ENCODE assay signal across 12 cellular contexts in the genomic region with DNA sequence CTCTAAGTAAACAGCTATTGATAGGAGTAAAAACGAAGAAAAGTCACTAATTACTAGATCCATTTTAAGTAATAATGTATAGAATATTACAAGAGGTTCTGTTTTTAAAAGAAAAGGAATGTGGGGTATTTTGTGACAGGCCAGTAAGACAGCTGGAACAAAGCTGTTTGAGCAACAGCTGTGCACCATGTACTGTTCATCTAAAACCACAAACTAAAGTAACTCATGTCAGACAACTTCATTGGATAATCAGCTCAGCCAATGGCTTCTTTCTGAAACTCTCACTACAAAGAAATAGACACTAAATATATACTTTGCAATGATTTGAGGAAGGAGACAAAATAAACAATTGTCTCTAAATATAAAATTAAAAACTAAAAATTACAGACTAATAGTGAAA. TPM values are rescaled to one million over a fixed set of nuclear protein-coding genes. Genes with fewer than 3 reads are reported as not detected.
A peak's percentile ranks its signal among the peaks of the same experiment; 100 is the strongest.
DNase-seq lines count a peak whose midpoint lies in the region; ATAC-seq and TF ChIP-seq lines count a peak whose summit lies in the region.
"Had no signal": no experiment of that assay in that cellular context is flagged by ENCODE, and none has a peak within 500 bp of the region (broad histone marks: within the 10 kb centered on the region; RNA-seq: fewer than 3 reads in every experiment).

No MANE protein-coding gene starts in this region.

- intact Hi-C loops in natural killer cell (cut with micrococcal nuclease) = no loop called here

- no peaks in the 10 kb centered on the region for H3K27me3 Mint-ChIP-seq in natural killer cell (ENCODE audit: low read depth in 2 of 2)

- H3K4me1 Mint-ChIP-seq in natural killer cell = peaks cover 46 to 66% of the 10 kb centered on the region in 2 donors

- no peak for TF ChIP-seq CTCF in natural killer cell (IDR thresholded peaks at IDR 0.05)

- H3K27ac Mint-ChIP-seq in natural killer cell = peak overlapping the region; percentile 43 to 59

- ATAC-seq in GM18868 (IDR thresholded peaks at IDR 0.05; ENCODE audit: unreplicated experiment) (peak; percentile 72), HG02884 (IDR thresholded peaks at IDR 0.05; ENCODE audit: unreplicated experiment) (peak; percentile 64), natural killer cell (no peak), HG02970 (IDR thresholded peaks at IDR 0.05; ENCODE audit: low FRiP score, unreplicated experiment) (no peak)
- ATAC-seq: esophagus mucosa, Panc1 had no signal

- no peaks in the 10 kb centered on the region for H3K36me3 Mint-ChIP-seq in natural killer cell

- DNase-seq in RPMI7951 (ENCODE audit: low read depth) (peak; percentile 67), natural killer cell (no peak), HUDEP-2 (lab: John Stamatoyannopoulos, UW; ENCODE audit: unreplicated experiment in 76 of 76) (no peak), globus pallidus (ENCODE audit: low spot score) (no peak), NCI-H2107 treated with DMSO at 0.1 percent for 48 hours (lab: John Stamatoyannopoulos, UW; ENCODE audit: unreplicated experiment) (no peak)
- DNase-seq: DMS79 treated with DMSO at 0.1 percent for 48 hours, stomach had no signal

- H3K9me3 Mint-ChIP-seq in natural killer cell = no peaks in the 10 kb centered on the region

- H3K4me3 Mint-ChIP-seq in natural killer cell = no peak overlapping the region

RNA-seq across cellular contexts. Expression of a gene that starts 16.1 kb away (rescaled TPM):
- 34.9 and 41.1 TPM in 2 replicates for total RNA-seq in RPMI7951 (2014; rRNA removed; shearing (Covaris generic))
- total RNA-seq in natural killer cell = 10 to 100 TPM; 62.1 to 86.7 (median 69.6) TPM

Comparison
In these comparisons a context has a peak if more than half of its experiments do, and no peak if none do; other contexts are left out.
1. ATAC-seq: peak in GM18868 (single experiment) and HG02884 (single experiment); none in natural killer cell (0 of 3) and HG02970 (single experiment).